Comparison of ENCODE assay signal across 8 cellular contexts in genomic region chr11:75339685-75340409, GRCh38. TPM values are rescaled to one million over a fixed set of nuclear protein-coding genes. Genes with fewer than 3 reads are reported as not detected.
A peak's percentile ranks its signal among the peaks of the same experiment; 100 is the strongest.
DNase-seq lines count a peak whose midpoint lies in the region; ATAC-seq and TF ChIP-seq lines count a peak whose summit lies in the region.

No MANE protein-coding gene starts in this region.

- H3K4me3 Mint-ChIP-seq in activated T-helper 17 cell treated with anti-CD3 and anti-CD28 coated beads, Interleukin-2, amount 50 U/mL, for 72 hours: peak overlapping the region; percentile 68

- H3K36me3 ChIP-seq in urinary bladder (ENCODE audit: insufficient read depth): no peaks in the 10 kb centered on the region

- H3K27ac Mint-ChIP-seq in activated T-helper 17 cell treated with anti-CD3 and anti-CD28 coated beads, Interleukin-2, amount 50 U/mL, for 72 hours: peak overlapping the region; percentile 92

- CTCF ChIA-PET in HEK293T (lab: Yijun Ruan, JAX): interaction anchor here (0.8 to 1.9 kb wide), 6 partner anchors 8 to 45 kb away, joined by 3 to 7 read pairs (median 4); no protein-coding TSS in a partner anchor

- ATAC-seq in HG02678 (IDR thresholded peaks at IDR 0.05; ENCODE audit: unreplicated experiment) (peak; percentile 32), left lobe of liver (peak; percentile 37)
- peak; percentile 28 for ATAC-seq in activated T-helper 17 cell treated with anti-CD3 and anti-CD28 coated beads, Interleukin-2, amount 50 U/mL, for 72 hours (replicated peaks)

- POLR2A ChIA-PET in HEK293T (lab: Yijun Ruan, JAX): interaction anchor here (0.9 to 1.8 kb wide), 4 partner anchors 9 to 28 kb away, joined by 3 to 8 read pairs (median 4); partner anchors contain the start of gene ARRB1

- H3K27ac ChIP-seq in urinary bladder (ENCODE audit: low read depth): peak overlapping the region; percentile 25

- H3K4me3 ChIP-seq in urinary bladder (ENCODE audit: low read depth, low read length): no peak overlapping the region

- DNase-seq in AML-193 (lab: John Stamatoyannopoulos, UW) (peak; percentile 37 to 47), left lobe of liver (ENCODE audit: low spot score) (no peak), HEK293T (ENCODE audit: extremely low spot score) (no peak), NCI-H345 (lab: John Stamatoyannopoulos, UW) (no peak), KBM-7 (no peak)

- WGBS in urinary bladder: 28% methylated on average over 14 of the region's 14 CpGs

- H3K27me3 Mint-ChIP-seq in activated T-helper 17 cell treated with anti-CD3 and anti-CD28 coated beads, Interleukin-2, amount 50 U/mL, for 72 hours: no peaks in the 10 kb centered on the region

- H3K36me3 Mint-ChIP-seq in activated T-helper 17 cell treated with anti-CD3 and anti-CD28 coated beads, Interleukin-2, amount 50 U/mL, for 72 hours (ENCODE audit: low read depth): no peaks in the 10 kb centered on the region

- in situ Hi-C loops in KBM-7 (cut with MboI; ENCODE audit: low pct_unique_long_range_greater_than_20kb, low sequenced_read_pairs): loop anchor here (10.0 kb wide), 1 partner anchor 45 kb away; no protein-coding TSS in a partner anchor

- H3K4me1 ChIP-seq in urinary bladder (ENCODE audit: insufficient read depth): peaks cover 6% of the 10 kb centered on the region

- H3K4me1 Mint-ChIP-seq in activated T-helper 17 cell treated with anti-CD3 and anti-CD28 coated beads, Interleukin-2, amount 50 U/mL, for 72 hours: peaks cover 56% of the 10 kb centered on the region

- H3K9me3 Mint-ChIP-seq in activated T-helper 17 cell treated with anti-CD3 and anti-CD28 coated beads, Interleukin-2, amount 50 U/mL, for 72 hours: no peaks in the 10 kb centered on the region

TF ChIP-seq in HEK293T, 16 proteins besides CTCF, POLR2A, EP300 and RAD21:
- no peak for TF ChIP-seq LEF1 (IDR thresholded peaks at IDR 0.05; ENCODE audit: borderline replicate concordance)
- TF ChIP-seq SUZ12 (IDR thresholded peaks at IDR 0.05): no peak
- TF ChIP-seq ELF4 (IDR thresholded peaks at IDR 0.05): no peak
- no peak for TF ChIP-seq L3MBTL2 (conservative IDR thresholded peaks at IDR 0.05)
- TF ChIP-seq SP1 (IDR thresholded peaks at IDR 0.05): no peak
- no peak for TF ChIP-seq PKNOX1 (IDR thresholded peaks at IDR 0.05)
- no peak for TF ChIP-seq ARNT (IDR thresholded peaks at IDR 0.05)
- TF ChIP-seq ZNF384 (IDR thresholded peaks at IDR 0.05): no peak
- no peak for TF ChIP-seq HDGF (IDR thresholded peaks at IDR 0.05; ENCODE audit: borderline replicate concordance)
- TF ChIP-seq FOXM1 (IDR thresholded peaks at IDR 0.05; ENCODE audit: borderline replicate concordance): no peak
- TF ChIP-seq TARDBP (IDR thresholded peaks at IDR 0.05): no peak
- no peak for TF ChIP-seq CTBP1 (IDR thresholded peaks at IDR 0.05; ENCODE audit: borderline replicate concordance)
- TF ChIP-seq FOXK2 (IDR thresholded peaks at IDR 0.05): no peak
- TF ChIP-seq BHLHE40 (IDR thresholded peaks at IDR 0.05; ENCODE audit: borderline replicate concordance): no peak
- TF ChIP-seq NFRKB (IDR thresholded peaks at IDR 0.05): no peak
- no peak for TF ChIP-seq FOXA1 (IDR thresholded peaks at IDR 0.05)

RNA-seq across cellular contexts. Expression of gene ARRB1, which starts 11.6 kb away (rescaled TPM):
- 10 to 100 TPM; 10.7 to 14.7 TPM for total RNA-seq in activated T-helper 17 cell treated with anti-CD3 and anti-CD28 coated beads, Interleukin-2, amount 50 U/mL, for 72 hours
- total RNA-seq in left lobe of liver (9.3 TPM), urinary bladder (34.5 TPM)
- 31.4 TPM for polyA plus RNA-seq in urinary bladder

RNA-seq across cellular contexts. Expression of gene RPS3, which starts 59.5 kb away (rescaled TPM):
- total RNA-seq in activated T-helper 17 cell treated with anti-CD3 and anti-CD28 coated beads, Interleukin-2, amount 50 U/mL, for 72 hours: 1,000 to 10,000 TPM; 4,623 to 5,372 TPM
- total RNA-seq in left lobe of liver (474 TPM), urinary bladder (961 TPM)
- 2,414 TPM for polyA plus RNA-seq in urinary bladder

Comparison
In these comparisons a context has a peak if more than half of its experiments do, and no peak if none do; other contexts are left out.
1. DNase-seq: peak in AML-193 (2 of 2); none in left lobe of liver (single experiment), HEK293T (single experiment), NCI-H345 (single experiment) and KBM-7 (single experiment).
2. Peak in every context shown above with its lines, with median percentiles within 50 percentile points of each other: ATAC-seq.